ENCODE assay signal across 28 cellular contexts in the genomic region with DNA sequence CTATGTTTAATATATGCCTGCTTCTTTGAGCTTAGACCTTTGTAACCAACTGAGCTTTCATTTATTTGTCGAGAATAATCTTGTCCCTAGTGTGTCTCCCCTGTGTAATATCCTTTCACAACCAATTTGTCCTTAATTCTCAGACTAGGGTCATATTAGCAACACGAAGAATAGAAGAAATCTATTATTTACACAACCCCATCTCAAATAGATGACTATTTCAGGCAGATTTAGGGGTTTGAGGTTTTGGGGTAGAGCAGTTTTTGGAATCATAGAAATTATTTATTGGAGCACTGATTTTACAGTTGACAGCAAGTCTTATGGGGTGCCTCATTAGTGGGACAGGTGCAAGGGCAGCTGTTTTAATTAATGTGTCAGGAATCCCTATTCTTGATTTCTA.
A peak's percentile ranks its signal among the peaks of the same experiment; 100 is the strongest.
DNase-seq lines count a peak whose midpoint lies in the region; ATAC-seq, FAIRE-seq and TF ChIP-seq lines count a peak whose summit lies in the region.
"Had no signal": no experiment of that assay in that cellular context is flagged by ENCODE, and none has a peak within 500 bp of the region (broad histone marks: within the 10 kb centered on the region; RNA-seq: fewer than 3 reads in every experiment).

No MANE protein-coding gene starts in this region.

- TF ChIP-seq EP300 in A549 (IDR thresholded peaks at IDR 0.05) = no peak

- no peak overlapping the region for H3K4me2 ChIP-seq in A549
- H3K4me2 ChIP-seq: BLaER1; BLaER1 treated with 17β-estradiol and CSF1 and Interleukin-3, amounts not matched to agents 10 nM and 100 nM had no signal

- ATAC-seq in A549 = no peak
- ATAC-seq: CD8-positive, alpha-beta T cell had no signal

- H3K4me3 ChIP-seq in A549 = no peak overlapping the region
- H3K4me3 ChIP-seq: BLaER1; BLaER1 treated with 17β-estradiol and CSF1 and Interleukin-3, amounts not matched to agents 10 nM and 100 nM had no signal

- 3% methylated on average over 2 of the region's 2 CpGs for WGBS in A549 (ENCODE audit: missing lambda C conversion rate)

- FAIRE-seq in A549 (lab: Jason Lieb, UNC) = no peak
- FAIRE-seq: A204.1, D721Med had no signal

- H3K9me3 ChIP-seq in A549 = no peaks in the 10 kb centered on the region
- H3K9me3 ChIP-seq: BE2C; BLaER1; BLaER1 treated with 17β-estradiol and CSF1 and Interleukin-3, amounts not matched to agents 10 nM and 100 nM; Caco-2 had no signal

- TF ChIP-seq POLR2A in A549 (IDR thresholded peaks at IDR 0.05; ENCODE audit: low read length) = no peak

- TF ChIP-seq CTCF in A549 (IDR thresholded peaks at IDR 0.05) = no peak

- CTCF ChIA-PET in A549 (lab: Yijun Ruan, JAX) = interaction anchor here (1.2 kb wide), 1 partner anchor 31 kb away, joined by 3 read pairs; no protein-coding TSS in a partner anchor

- no peaks in the 10 kb centered on the region for H3K4me1 ChIP-seq in A549
- H3K4me1 ChIP-seq: BE2C, Caco-2 had no signal

- H3K27ac ChIP-seq in A549 = no peak overlapping the region
- H3K27ac ChIP-seq: 22Rv1; BLaER1; BLaER1 treated with 17β-estradiol and CSF1 and Interleukin-3, amounts not matched to agents 10 nM and 100 nM; C4-2B had no signal

- no peak for TF ChIP-seq RAD21 in A549 (conservative IDR thresholded peaks at IDR 0.05 in 1 of 2, IDR thresholded peaks at IDR 0.05 in 1 of 2)

- no peak for DNase-seq in A549 (ENCODE audit: low read depth in 1 of 2, low spot score in 1 of 2)
- no peak for DNase-seq in activated CD4-positive, alpha-beta T cell treated with anti-CD3 and anti-CD28 coated beads, Interleukin-2, amount 50 U/mL, for 48 hours
- DNase-seq: 8988T; ACHN; AML-193; BE2C; C1 segment of cervical spinal cord; Caco-2; Calu3; CD4-positive, alpha-beta memory T cell; CD4-positive, alpha-beta T cell; CD4-positive, CD25-positive, alpha-beta regulatory T cell; CD8-positive, alpha-beta memory T cell; CD8-positive, alpha-beta T cell; COR-L47; DMS 273 treated with DMSO at 0.1 percent for 48 hours; DMS153; DMS53; DMS79; DMS79 treated with DMSO at 0.1 percent for 48 hours; DND-41; EL had no signal

- POLR2A ChIA-PET in A549 (lab: Yijun Ruan, JAX) = no interaction called here

TF ChIP-seq in A549, 52 proteins besides CTCF, POLR2A, EP300 and RAD21:
- TF ChIP-seq CBX8 (IDR thresholded peaks at IDR 0.05) (peak; percentile 61; the same call in 1 of the 2 replicates), RNF2 (IDR thresholded peaks at IDR 0.05; ENCODE audit: borderline replicate concordance, low read depth) (peak; percentile 88; the same call in 1 of the 2 replicates), KDM1A (IDR thresholded peaks at IDR 0.05; ENCODE audit: low read depth) (no peak)
